In genomic region chr1:27772932-27773731, GRCh38 we compare ENCODE assay signal across 8 cellular contexts. TPM values are rescaled to one million over a fixed set of nuclear protein-coding genes. Genes with fewer than 3 reads are reported as not detected.
A peak's percentile ranks its signal among the peaks of the same experiment; 100 is the strongest.
DNase-seq lines count a peak whose midpoint lies in the region; ATAC-seq and TF ChIP-seq lines count a peak whose summit lies in the region.

Gene STX12 (plus strand): TSS chr1:27773219. CDS start chr1:27773308, 89 bp downstream.

- peak within 1 kb of the TSS; percentile 71 to 100 (median 91) for H3K4me3 ChIP-seq in heart right ventricle
- peak within 1 kb of the TSS; percentile 94 for H3K4me3 ChIP-seq in upper lobe of right lung

- H3K27ac ChIP-seq in heart right ventricle (peak within 1 kb of the TSS; percentile 93 to 99 (median 96)), upper lobe of right lung (peak within 1 kb of the TSS; percentile 96)

- peak within 1 kb of the TSS; percentile 98 for H3K27ac Mint-ChIP-seq in T-helper 1 cell treated with Interleukin-12 subunit alpha and Interleukin-12 subunit beta and Interleukin-4 antibody, amounts not matched to agents 30 μg/mL and 1 μg/mL, for 36 hours

- intact Hi-C loops in heart right ventricle (cut with DNase I): loop anchor here in 3 of 10 donors (1.0 to 5.0 kb wide), 3 partner anchors 16 to 48 kb away; partner anchors contain the start of gene FAM76A (in 3 of the 3)
- intact Hi-C loops in posterior vena cava (cut with DNase I): no loop called here
- intact Hi-C loops in upper lobe of right lung (cut with DNase I): no loop called here

- in situ Hi-C loops in GM13977 (cut with MboI; ENCODE audit: low pct_unique_long_range_greater_than_20kb, low sequenced_read_pairs, unreplicated experiment): no loop called here

- peaks cover 9% of the 10 kb centered on the region for H3K36me3 Mint-ChIP-seq in T-helper 1 cell treated with Interleukin-12 subunit alpha and Interleukin-12 subunit beta and Interleukin-4 antibody, amounts not matched to agents 30 μg/mL and 1 μg/mL, for 36 hours (ENCODE audit: low read depth)

- H3K27me3 ChIP-seq in heart right ventricle: no peaks in the 10 kb centered on the region
- H3K27me3 ChIP-seq in upper lobe of right lung: no peaks in the 10 kb centered on the region

- 0 to 1% methylated on average over 54 of the region's 54 CpGs for WGBS in heart right ventricle, 2 donors

- ATAC-seq in HG02884 (IDR thresholded peaks at IDR 0.05; ENCODE audit: unreplicated experiment) (peak; percentile 93), heart right ventricle (peak; percentile 98 to 100 (median 99)), upper lobe of right lung (peak; percentile 99)

- no peaks in the 10 kb centered on the region for H3K9me3 ChIP-seq in heart right ventricle
- H3K9me3 ChIP-seq in upper lobe of right lung: no peaks in the 10 kb centered on the region

- no peaks in the 10 kb centered on the region for H3K27me3 Mint-ChIP-seq in T-helper 1 cell treated with Interleukin-12 subunit alpha and Interleukin-12 subunit beta and Interleukin-4 antibody, amounts not matched to agents 30 μg/mL and 1 μg/mL, for 36 hours (ENCODE audit: low read depth)

- H3K9me3 Mint-ChIP-seq in T-helper 1 cell treated with Interleukin-12 subunit alpha and Interleukin-12 subunit beta and Interleukin-4 antibody, amounts not matched to agents 30 μg/mL and 1 μg/mL, for 36 hours: no peaks in the 10 kb centered on the region

- H3K36me3 ChIP-seq in heart right ventricle (peaks cover 0 to 28% (median 0%) of the 10 kb centered on the region in 9 donors), upper lobe of right lung (peaks cover 4% of the 10 kb centered on the region)

- TF ChIP-seq CTCF in GM13977 (IDR thresholded peaks at IDR 0.05; ENCODE audit: extremely low read depth, insufficient read depth, missing control alignments) (no peak), heart right ventricle (IDR thresholded peaks at IDR 0.05) (no peak), upper lobe of right lung (IDR thresholded peaks at IDR 0.05) (no peak)

- H3K4me1 ChIP-seq in heart right ventricle: peaks cover 0 to 51% (median 27%) of the 10 kb centered on the region in 9 donors
- H3K4me1 ChIP-seq in upper lobe of right lung: peaks cover 36% of the 10 kb centered on the region

- peak; percentile 97 for DNase-seq in GM13977 (ENCODE audit: low spot score)
- peak; percentile 93 for DNase-seq in NCI-H1694 (lab: John Stamatoyannopoulos, UW)
- DNase-seq in amniotic stem cell (lab: John Stamatoyannopoulos, UW): peak; percentile 98
- peak; percentile 99 for DNase-seq in heart right ventricle
- peak; percentile 100 for DNase-seq in posterior vena cava (ENCODE audit: low spot score)
- DNase-seq in upper lobe of right lung: peak; percentile 99

- peak within 1 kb of the TSS; percentile 95 for H3K4me3 Mint-ChIP-seq in T-helper 1 cell treated with Interleukin-12 subunit alpha and Interleukin-12 subunit beta and Interleukin-4 antibody, amounts not matched to agents 30 μg/mL and 1 μg/mL, for 36 hours

- peaks cover 25% of the 10 kb centered on the region for H3K4me1 Mint-ChIP-seq in T-helper 1 cell treated with Interleukin-12 subunit alpha and Interleukin-12 subunit beta and Interleukin-4 antibody, amounts not matched to agents 30 μg/mL and 1 μg/mL, for 36 hours (ENCODE audit: low read depth)

RNA-seq across cellular contexts. Expression of gene STX12, which starts in this region (rescaled TPM):
- total RNA-seq in heart right ventricle (10 to 100 TPM; 17.2 to 45.7 (median 22.5) TPM), posterior vena cava (10 to 100 TPM; 59.2 to 62.9 TPM), upper lobe of right lung (95.6 TPM)
- 10 to 100 TPM; 15.1 to 20.4 TPM for polyA plus RNA-seq in heart right ventricle

Comparison
In these comparisons a context has a peak if more than half of its experiments do, and no peak if none do; other contexts are left out.
1. Peak in every context shown above with its lines: DNase-seq, ATAC-seq, H3K4me3 ChIP-seq and H3K27ac ChIP-seq.